8 cellular contexts compared by ENCODE assay signal in the genomic region with DNA sequence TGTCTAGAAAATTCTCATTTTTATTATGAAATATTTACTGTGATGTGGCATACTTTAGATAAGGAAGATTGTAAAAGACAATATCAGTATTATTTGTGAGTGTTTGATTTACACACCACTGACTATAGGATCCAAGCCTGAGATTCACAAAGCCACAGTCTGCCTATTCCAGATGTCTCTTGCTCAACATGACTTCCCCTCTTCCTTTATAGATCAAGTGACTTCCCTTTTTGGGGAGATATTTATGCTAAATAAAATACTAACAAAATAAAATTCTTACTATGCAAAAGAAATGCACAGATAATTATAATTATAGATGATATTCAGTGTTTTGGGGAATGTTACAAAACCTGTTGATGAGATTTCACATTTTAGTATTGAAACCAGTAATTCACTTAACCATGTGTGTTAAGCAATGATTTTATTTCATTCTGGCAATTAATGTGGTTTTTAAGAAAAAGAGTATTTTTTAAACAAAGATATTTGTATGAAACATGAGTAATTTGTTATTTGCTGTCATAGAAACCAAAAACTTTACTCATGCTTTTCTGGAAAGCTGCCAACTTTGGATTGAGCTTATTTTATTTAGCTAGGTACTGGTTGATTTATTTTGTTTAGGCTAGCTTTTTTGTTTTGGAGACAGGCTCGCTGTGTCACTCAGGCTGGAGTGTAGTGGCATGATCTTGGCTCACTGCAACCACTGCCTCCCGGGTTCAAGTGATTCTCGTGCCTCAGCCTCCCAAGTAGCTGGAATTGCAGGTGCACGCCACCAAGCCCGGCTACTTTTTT. TPM values are rescaled to one million over a fixed set of nuclear protein-coding genes. Genes with fewer than 3 reads are reported as not detected.
A peak's percentile ranks its signal among the peaks of the same experiment; 100 is the strongest.
DNase-seq lines count a peak whose midpoint lies in the region; ATAC-seq and TF ChIP-seq lines count a peak whose summit lies in the region.

No MANE protein-coding gene starts in this region.

- no peak overlapping the region for H3K23ac ChIP-seq in H9 (ENCODE audit: insufficient read length, low read depth, low read length)

- H2BK20ac ChIP-seq in H9 (ENCODE audit: low read depth, low read length, poor library complexity, severe bottlenecking) = no peak overlapping the region

- no peak overlapping the region for H3T11ph ChIP-seq in H9 (ENCODE audit: low read length)

- H3K79me2 ChIP-seq in H9 (ENCODE audit: insufficient read depth, low read length) = no peaks in the 10 kb centered on the region

- H2BK5ac ChIP-seq in H9 (ENCODE audit: insufficient read length, low read length) = no peak overlapping the region

- peaks cover 73% of the 10 kb centered on the region for H3K4me1 Mint-ChIP-seq in central memory CD8-positive, alpha-beta T cell
- H3K4me1 Mint-ChIP-seq in H9 = no peaks in the 10 kb centered on the region
- H3K4me1 Mint-ChIP-seq in stimulated activated memory B cell treated with anti-CD40 and anti-IgM and Interleukin-4, amounts not matched to agents 10 μg/mL and 1 μg/mL and 100 μg/mL, for 72 hours = peaks cover 51% of the 10 kb centered on the region

- H3K14ac ChIP-seq in H9 (ENCODE audit: insufficient read depth, low read length) = no peak overlapping the region

- H3K36me3 Mint-ChIP-seq in central memory CD8-positive, alpha-beta T cell (ENCODE audit: insufficient read depth) = peaks cover 26% of the 10 kb centered on the region
- peaks cover 5 to 19% (median 15%) of the 10 kb centered on the region in 3 experiments for H3K36me3 Mint-ChIP-seq in H9 (ENCODE audit: insufficient read depth in 1 of 3, low read depth in 3 of 3)
- peaks cover 44% of the 10 kb centered on the region for H3K36me3 Mint-ChIP-seq in stimulated activated memory B cell treated with anti-CD40 and anti-IgM and Interleukin-4, amounts not matched to agents 10 μg/mL and 1 μg/mL and 100 μg/mL, for 72 hours

- no CpG with 5 or more reads among the region's 5 CpGs for WGBS in H9 (ENCODE audit: extremely low coverage, insufficient read length, low lambda C conversion rate)

- H3K23me2 ChIP-seq in H9 (ENCODE audit: insufficient read length, low read depth, low read length, poor library complexity, severe bottlenecking) = no peaks in the 10 kb centered on the region

- no peak overlapping the region for H3K4me3 Mint-ChIP-seq in central memory CD8-positive, alpha-beta T cell
- H3K4me3 Mint-ChIP-seq in H9 = no peak overlapping the region
- H3K4me3 Mint-ChIP-seq in stimulated activated memory B cell treated with anti-CD40 and anti-IgM and Interleukin-4, amounts not matched to agents 10 μg/mL and 1 μg/mL and 100 μg/mL, for 72 hours = no peak overlapping the region

- no peak overlapping the region for H2AFZ ChIP-seq in H9 (ENCODE audit: low read length)

- no peaks in the 10 kb centered on the region for H3K9me3 Mint-ChIP-seq in central memory CD8-positive, alpha-beta T cell
- no peaks in the 10 kb centered on the region for H3K9me3 Mint-ChIP-seq in H9
- no peaks in the 10 kb centered on the region for H3K9me3 Mint-ChIP-seq in stimulated activated memory B cell treated with anti-CD40 and anti-IgM and Interleukin-4, amounts not matched to agents 10 μg/mL and 1 μg/mL and 100 μg/mL, for 72 hours

- no peaks in the 10 kb centered on the region for H3K79me1 ChIP-seq in H9 (ENCODE audit: insufficient read depth, low read depth, low read length, poor library complexity, severe bottlenecking)

- DNase-seq in GM04503 (ENCODE audit: low read depth) = peak; percentile 69
- peak; percentile 60 to 88 for DNase-seq in NOMO-1 (lab: John Stamatoyannopoulos, UW; ENCODE audit: unreplicated experiment in 2 of 2)
- no peak for DNase-seq in central memory CD8-positive, alpha-beta T cell (ENCODE audit: low spot score in 2 of 2)
- DNase-seq in H9 = no peak
- DNase-seq in NCI-H187 (lab: John Stamatoyannopoulos, UW) = no peak

- H3K4me2 ChIP-seq in H9 (ENCODE audit: insufficient read depth, insufficient read length, low read length) = no peak overlapping the region

- no peaks in the 10 kb centered on the region for H3K9me3 ChIP-seq in neutrophil
- H3K9me3 ChIP-seq in H9 (ENCODE audit: control insufficient read depth, low read depth, low read length) = no peaks in the 10 kb centered on the region

- no peak overlapping the region for H4K8ac ChIP-seq in H9 (replicated peaks; ENCODE audit: insufficient read length, low read depth, low read length)

- peaks cover 5% of the 10 kb centered on the region for H3K36me3 ChIP-seq in neutrophil

- peak; percentile 12 for ATAC-seq in central memory CD8-positive, alpha-beta T cell (replicated peaks; ENCODE audit: extremely low read depth, poor library complexity, severe bottlenecking)
- ATAC-seq in stimulated activated memory B cell treated with anti-CD40 and anti-IgM and Interleukin-4, amounts not matched to agents 10 μg/mL and 1 μg/mL and 100 μg/mL, for 72 hours = no peak
- no peak for ATAC-seq in GM18519 (IDR thresholded peaks at IDR 0.05; ENCODE audit: low FRiP score, unreplicated experiment)

- H3K4me1 ChIP-seq in neutrophil (ENCODE audit: control insufficient read depth in 1 of 2, insufficient read depth in 1 of 2, low read depth in 1 of 2, low read length in 1 of 2) (peaks cover 12 to 23% of the 10 kb centered on the region in 2 experiments), H9 (ENCODE audit: insufficient read depth, low read length) (no peaks in the 10 kb centered on the region)

- no peaks in the 10 kb centered on the region for H4K20me1 ChIP-seq in H9 (ENCODE audit: control insufficient read depth, insufficient read depth, insufficient read length)

- no peak overlapping the region for H3K4ac ChIP-seq in H9 (ENCODE audit: low read depth, low read length)

- no peak overlapping the region for H4K91ac ChIP-seq in H9 (ENCODE audit: insufficient read length, low read depth, low read length)

- H4K5ac ChIP-seq in H9 (ENCODE audit: insufficient read length, low read depth, low read length) = no peak overlapping the region

- H2BK12ac ChIP-seq in H9 (ENCODE audit: insufficient read length, low read depth, low read length) = no peak overlapping the region

- no peak overlapping the region for H2AK5ac ChIP-seq in H9 (ENCODE audit: insufficient read length, low read length)

- no peaks in the 10 kb centered on the region for H3K27me3 Mint-ChIP-seq in central memory CD8-positive, alpha-beta T cell
- no peaks in the 10 kb centered on the region for H3K27me3 Mint-ChIP-seq in H9 (ENCODE audit: low read depth)
- H3K27me3 Mint-ChIP-seq in stimulated activated memory B cell treated with anti-CD40 and anti-IgM and Interleukin-4, amounts not matched to agents 10 μg/mL and 1 μg/mL and 100 μg/mL, for 72 hours = no peaks in the 10 kb centered on the region

- no peak overlapping the region for H3K56ac ChIP-seq in H9 (ENCODE audit: insufficient read length, low read depth, low read length)

- H3K27ac ChIP-seq in neutrophil = peak overlapping the region; percentile 3
- no peak overlapping the region for H3K27ac ChIP-seq in H9 (ENCODE audit: insufficient read length, low read depth, low read length)

- TF ChIP-seq CTCF in neutrophil (IDR thresholded peaks at IDR 0.05) (no peak), H9 (conservative IDR thresholded peaks at IDR 0.05) (no peak)

- peak overlapping the region; percentile 82 for H3K27ac Mint-ChIP-seq in central memory CD8-positive, alpha-beta T cell (ENCODE audit: low read depth)
- H3K27ac Mint-ChIP-seq in H9 = no peak overlapping the region
- no peak overlapping the region for H3K27ac Mint-ChIP-seq in stimulated activated memory B cell treated with anti-CD40 and anti-IgM and Interleukin-4, amounts not matched to agents 10 μg/mL and 1 μg/mL and 100 μg/mL, for 72 hours

- H3K27me3 ChIP-seq in neutrophil = no peaks in the 10 kb centered on the region
- H3K27me3 ChIP-seq in H9 (ENCODE audit: insufficient read depth, low read length) = no peaks in the 10 kb centered on the region

- H3K4me3 ChIP-seq in neutrophil (ENCODE audit: low read depth in 1 of 2, low read length in 1 of 2) = no peak overlapping the region

- no peak overlapping the region for H2BK15ac ChIP-seq in H9 (ENCODE audit: low read depth, low read length)

- H3K18ac ChIP-seq in H9 (ENCODE audit: insufficient read length, low read depth, low read length) = no peak overlapping the region

- H3K9ac ChIP-seq in H9 (ENCODE audit: extremely low read depth, insufficient read length, low read length) = no peak overlapping the region

- no peak overlapping the region for H2BK120ac ChIP-seq in H9 (ENCODE audit: low read depth, low read length, poor library complexity, severe bottlenecking)

RNA-seq across cellular contexts. Expression of gene GPR183, which starts 13.7 kb away (rescaled TPM):
- not detected in 2 replicates for total RNA-seq in H9 (2021)

Comparison
In these comparisons a context has a peak if more than half of its experiments do, and no peak if none do; other contexts are left out.
1. DNase-seq: peak in GM04503 (single experiment) and NOMO-1 (2 of 2); none in central memory CD8-positive, alpha-beta T cell (0 of 2), H9 (single experiment) and NCI-H187 (0 of 2).